In genomic region chr16:46688101-46688656, GRCh38 we compare ENCODE assay signal across 9 cellular contexts. TPM values are rescaled to one million over a fixed set of nuclear protein-coding genes. Genes with fewer than 3 reads are reported as not detected.
DNase-seq lines count a peak whose midpoint lies in the region; ATAC-seq, FAIRE-seq and TF ChIP-seq lines count a peak whose summit lies in the region.
"Had no signal": no experiment of that assay in that cellular context is flagged by ENCODE, and none has a peak within 500 bp of the region (broad histone marks: within the 10 kb centered on the region; RNA-seq: fewer than 3 reads in every experiment).

No MANE protein-coding gene starts in this region.

- peaks cover 9 to 63% (median 57%) of the 10 kb centered on the region in 9 donors for H3K4me1 ChIP-seq in heart right ventricle

- H3K9me3 ChIP-seq in SK-N-MC (ENCODE audit: low read depth, low read length) (no peaks in the 10 kb centered on the region), heart right ventricle (no peaks in the 10 kb centered on the region)

- H3K36me3 ChIP-seq in SK-N-MC (ENCODE audit: insufficient read depth, low read length): peaks cover 3% of the 10 kb centered on the region; the same call in 1 of the 2 replicates
- H3K36me3 ChIP-seq in heart right ventricle: peaks cover 0 to 3% (median 0%) of the 10 kb centered on the region in 9 donors

- DNase-seq in GM12892 (ENCODE audit: insufficient read length): peak; percentile 27
- DNase-seq in SK-N-MC (ENCODE audit: low read depth, low spot score): no peak
- peak in 1 of 2 donors; percentile 31 for DNase-seq in heart right ventricle
- peak; percentile 66 for DNase-seq in sciatic nerve (ENCODE audit: low spot score)
- DNase-seq in ecto neural progenitor cell (ENCODE audit: low spot score): no peak
- DNase-seq in DMS 273 treated with DMSO at 0.1 percent for 48 hours (lab: John Stamatoyannopoulos, UW): no peak

- H3K27ac ChIP-seq in SK-N-MC: no peak overlapping the region
- H3K27ac ChIP-seq in heart right ventricle: peak overlapping the region in 9 of 10 donors; percentile 69 to 95 (median 91)

- 4 to 5% methylated on average over 15 of the region's 15 CpGs for WGBS in heart right ventricle, 2 donors

- ATAC-seq in heart right ventricle (peak in 2 of 8 donors; percentile 0 to 1), sciatic nerve (no peak), GM21723 (IDR thresholded peaks at IDR 0.05; ENCODE audit: unreplicated experiment) (no peak), GM18873 (IDR thresholded peaks at IDR 0.05; ENCODE audit: low FRiP score, unreplicated experiment) (no peak)

- H3K4me3 ChIP-seq in SK-N-MC (peak overlapping the region; percentile 86), heart right ventricle (peak overlapping the region; percentile 70 to 94 (median 86))

- no peaks in the 10 kb centered on the region for H3K27me3 ChIP-seq in heart right ventricle

- TF ChIP-seq POLR2A in GM12892 (IDR thresholded peaks at IDR 0.05; ENCODE audit: low read depth, low read length): no peak

- intact Hi-C loops in heart right ventricle (cut with DNase I): loop anchor here in 5 of 10 donors (2.0 to 5.0 kb wide), 3 partner anchors 55 to 144 kb away; partner anchors contain the start of gene C16orf87 (in 2 of the 5)
- intact Hi-C loops in sciatic nerve (cut with DNase I): no loop called here

- peak in 1 of 9 donors; percentile 13 for TF ChIP-seq CTCF in heart right ventricle (IDR thresholded peaks at IDR 0.05)

- no peak for FAIRE-seq in GM12892 (lab: Jason Lieb, UNC)

- peak overlapping the region; percentile 81 for H3K9ac ChIP-seq in SK-N-MC (ENCODE audit: insufficient read length)

RNA-seq across cellular contexts. Expression of gene VPS35, which starts 0.8 kb away (rescaled TPM):
- 47.7 TPM for polyA plus RNA-seq in GM12892 (2012; ENCODE audit: missing spikeins)
- total RNA-seq in heart right ventricle: 100 to 1,000 TPM in 1 of 10 donors, 10 to 100 TPM in 9; 73.9 to 106 (median 91.3) TPM
- 10 to 100 TPM; 12.7 to 36.7 TPM for polyA plus RNA-seq in heart right ventricle
- 87.3 TPM for total RNA-seq in sciatic nerve

RNA-seq across cellular contexts. Expression of gene ORC6, which starts 1.3 kb away (rescaled TPM):
- polyA plus RNA-seq in GM12892 (2012; ENCODE audit: missing spikeins): 39.8 TPM
- 1 to 10 TPM in 8 of 10 donors, under 1 TPM in 2; 0.56 to 2.7 (median 1.9) TPM for total RNA-seq in heart right ventricle
- 1 to 10 TPM; 2.5 TPM for polyA plus RNA-seq in heart right ventricle
- 1.8 TPM for total RNA-seq in sciatic nerve

RNA-seq across cellular contexts. Expression of gene MYLK3, which starts 60.0 kb away (rescaled TPM):
- polyA plus RNA-seq in GM12892 (2012; ENCODE audit: missing spikeins): 0.19 TPM
- total RNA-seq in heart right ventricle: 100 to 1,000 TPM; 220 to 458 (median 262) TPM
- polyA plus RNA-seq in heart right ventricle: 10 to 100 TPM; 63.5 to 69.5 TPM
- 2.0 TPM for total RNA-seq in sciatic nerve
- total RNA-seq: RPMI7951 had no signal

Comparison
In these comparisons a context has a peak if more than half of its experiments do, and no peak if none do; other contexts are left out.
1. DNase-seq: peak in GM12892 (single experiment) and sciatic nerve (single experiment); none in SK-N-MC (single experiment), ecto neural progenitor cell (single experiment) and DMS 273 treated with DMSO at 0.1 percent for 48 hours (single experiment).
2. RNA of gene MYLK3, which starts 60.0 kb away (total RNA-seq): 220 to 458 TPM in heart right ventricle; 2.0 TPM in sciatic nerve (single experiment); every median in the first group is over 10 times any median in the second.